Comparison of ENCODE assay signal across 28 cellular contexts in the genomic region with DNA sequence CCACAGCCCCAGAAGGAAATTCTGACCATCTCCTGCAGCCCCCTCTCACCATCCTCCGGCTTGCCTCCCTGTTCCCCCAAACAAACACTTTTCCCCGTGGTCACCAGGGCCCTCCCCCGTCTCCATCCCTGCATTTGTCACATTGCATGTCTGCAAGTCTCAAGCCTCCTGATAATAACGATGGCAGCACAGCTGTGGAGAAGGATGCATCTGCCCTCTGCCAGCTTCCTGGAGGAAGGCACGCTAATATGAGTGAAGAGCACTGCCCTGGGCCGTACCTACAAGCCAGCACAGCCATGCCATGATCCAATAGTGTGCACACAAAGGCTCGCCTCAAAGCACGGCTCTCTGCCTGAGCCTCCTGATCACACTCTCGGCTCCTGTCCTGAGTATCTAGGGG.
"Had no signal": no experiment of that assay in that cellular context is flagged by ENCODE, and none has a peak within 500 bp of the region (broad histone marks: within the 10 kb centered on the region; RNA-seq: fewer than 3 reads in every experiment).

No MANE protein-coding gene starts in this region.

- ATAC-seq: natural killer cell; right cardiac atrium; sciatic nerve; stimulated activated naive B cell treated with anti-CD40 and anti-IgM and Interleukin-4, amounts not matched to agents 10 μg/mL and 1 μg/mL and 100 μg/mL, for 72 hours; stimulated activated naive CD8-positive, alpha-beta T cell treated with anti-CD3 and anti-CD28 coated beads, Interleukin-15, Interleukin-2, amounts not matched to agents 100 U/mL and 50 U/mL, for 24 hours had no signal

- H3K4me1 ChIP-seq: left ventricle myocardium inferior, neural progenitor cell, prostate gland, stomach, testis, thyroid gland, transverse colon, upper lobe of left lung, vagina had no signal

- H3K9me3 ChIP-seq: left ventricle myocardium inferior, neutrophil, ovary, prostate gland, stomach, testis, thyroid gland, transverse colon, upper lobe of left lung, vagina had no signal

- H3K4me2 ChIP-seq: neural progenitor cell had no signal

- H3K36me3 ChIP-seq: left ventricle myocardium inferior, neural progenitor cell, neutrophil, ovary, prostate gland, stomach, thyroid gland, transverse colon, upper lobe of left lung, vagina had no signal

- H3K27me3 ChIP-seq: neural progenitor cell, ovary, testis, thyroid gland, upper lobe of left lung, vagina had no signal

- DNase-seq: islet precursor cell; left ventricle myocardium inferior; mesendoderm; naive B cell; natural killer cell; nephron progenitor cell; occipital lobe; ovary; retina; right cardiac atrium; stimulated activated CD4-positive, alpha-beta T cell treated with anti-CD3 and anti-CD28 coated beads, Interleukin-12 subunit alpha, Interleukin-12 subunit beta, amount 100 ng/mL, for 4 hours; stimulated activated CD4-positive, alpha-beta T cell treated with anti-CD3 and anti-CD28 coated beads, Interleukin-15, amount 100 ng/mL, for 24 hours; stimulated activated CD4-positive, alpha-beta T cell treated with anti-CD3 and anti-CD28 coated beads, Interleukin-2, amount 100 ng/mL, for 24 hours; stimulated activated CD4-positive, alpha-beta T cell treated with anti-CD3 and anti-CD28 coated beads, Interleukin-4, amount 100 ng/mL, for 1 hour; stimulated activated naive B cell treated with anti-CD40 and anti-IgM and Interleukin-4, amounts not matched to agents 10 μg/mL and 1 μg/mL and 100 μg/mL, for 72 hours; stimulated activated naive CD8-positive, alpha-beta T cell treated with anti-CD3 and anti-CD28 coated beads, Interleukin-15, Interleukin-2, amounts not matched to agents 100 U/mL and 50 U/mL, for 24 hours; stomach; testis; thyroid gland; transverse colon; upper lobe of left lung had no signal

- H2AFZ ChIP-seq: neural progenitor cell had no signal

- H3K27ac ChIP-seq: left ventricle myocardium inferior, neural progenitor cell, neutrophil, ovary, prostate gland, skin epidermis, stomach, testis, thyroid gland, transverse colon, upper lobe of left lung, vagina had no signal

- H3K4me3 ChIP-seq: left ventricle myocardium inferior, lung, neural progenitor cell, ovary, prostate gland, skin epidermis, stomach, testis, thyroid gland, transverse colon, upper lobe of left lung, vagina had no signal
